8 cellular contexts compared by ENCODE assay signal in genomic region chr14:90828642-90829487, GRCh38. TPM values are rescaled to one million over a fixed set of nuclear protein-coding genes. Genes with fewer than 3 reads are reported as not detected.
DNase-seq lines count a peak whose midpoint lies in the region; ATAC-seq, FAIRE-seq and TF ChIP-seq lines count a peak whose summit lies in the region.

No MANE protein-coding gene starts in this region.

- TF ChIP-seq CTCF in keratinocyte (optimal IDR thresholded peaks at IDR 0.05 in 1 of 3, IDR thresholded peaks at IDR 0.05 in 1 of 3, conservative IDR thresholded peaks at IDR 0.05 in 1 of 3; ENCODE audit: extremely low read depth in 1 of 3, insufficient read depth in 2 of 3, low read length in 3 of 3), result no peak

- H3K27me3 ChIP-seq in keratinocyte (ENCODE audit: control insufficient read depth, extremely low read depth, insufficient read depth, low read length), result no peaks in the 10 kb centered on the region
- H3K27me3 ChIP-seq in stomach smooth muscle (ENCODE audit: control insufficient read depth in 1 of 2, insufficient read depth in 2 of 2, low read length in 2 of 2), result no peaks in the 10 kb centered on the region

- H3K4me1 Mint-ChIP-seq in activated naive CD4-positive, alpha-beta T cell treated with anti-CD3 and anti-CD28 coated beads, Interleukin-2, amount 10 ng/mL, durations not matched to agents 7 days and 5 days, result peaks cover 28% of the 10 kb centered on the region

- dilution Hi-C loops in keratinocyte (cut with MboI; ENCODE audit: extremely low pct_ligation_motif_present, low sequenced_read_pairs), result no loop called here

- H3K4me1 ChIP-seq in keratinocyte (ENCODE audit: control insufficient read depth, extremely low read depth, insufficient read depth, low read length), result peaks cover 8% of the 10 kb centered on the region
- H3K4me1 ChIP-seq in stomach smooth muscle (ENCODE audit: control insufficient read depth, insufficient read depth, low read length), result peaks cover 15% of the 10 kb centered on the region

- H3K9me1 ChIP-seq in keratinocyte (ENCODE audit: control insufficient read depth, extremely low read depth, insufficient read depth, low read length), result no peaks in the 10 kb centered on the region

- H3K36me3 Mint-ChIP-seq in activated naive CD4-positive, alpha-beta T cell treated with anti-CD3 and anti-CD28 coated beads, Interleukin-2, amount 10 ng/mL, durations not matched to agents 7 days and 5 days, result peaks cover 6% of the 10 kb centered on the region

- H3K4me3 ChIP-seq in keratinocyte (ENCODE audit: control insufficient read depth in 2 of 3, extremely low read depth in 1 of 3, insufficient read depth in 2 of 3, low read depth in 1 of 3, low read length in 3 of 3) (peak overlapping the region in 2 of 3 experiments; percentile 8 to 50), stomach smooth muscle (ENCODE audit: low read length in 2 of 2) (peak overlapping the region; percentile 75 to 81)

- CTCF ChIA-PET in activated naive CD4-positive, alpha-beta T cell treated with anti-CD3 and anti-CD28 coated beads, Interleukin-2, amount 10 ng/mL, durations not matched to agents 7 days and 5 days (lab: Charles Lee), result interaction anchor here (1.1 to 1.2 kb wide), 2 partner anchors 69 to 70 kb away, joined by 3 read pairs; no protein-coding TSS in a partner anchor

- H3K27ac ChIP-seq in keratinocyte (ENCODE audit: control insufficient read depth, insufficient read depth, low read length) (no peak overlapping the region), stomach smooth muscle (ENCODE audit: low read length) (peak overlapping the region; percentile 75)

- H3K9me3 ChIP-seq in keratinocyte (ENCODE audit: control insufficient read depth, low read depth, low read length) (no peaks in the 10 kb centered on the region), stomach smooth muscle (ENCODE audit: control insufficient read depth in 2 of 2, low read length in 2 of 2) (peaks cover 0 to 3% of the 10 kb centered on the region in 2 donors)

- peak overlapping the region; percentile 93 for H3K27ac Mint-ChIP-seq in activated naive CD4-positive, alpha-beta T cell treated with anti-CD3 and anti-CD28 coated beads, Interleukin-2, amount 10 ng/mL, durations not matched to agents 7 days and 5 days

- peak overlapping the region; percentile 63 for H3K4me3 Mint-ChIP-seq in activated naive CD4-positive, alpha-beta T cell treated with anti-CD3 and anti-CD28 coated beads, Interleukin-2, amount 10 ng/mL, durations not matched to agents 7 days and 5 days

- H4K20me1 ChIP-seq in keratinocyte (ENCODE audit: control insufficient read depth, extremely low read depth, insufficient read depth, low read length), result no peaks in the 10 kb centered on the region

- H3K4me2 ChIP-seq in keratinocyte (ENCODE audit: control insufficient read depth, extremely low read depth, insufficient read depth, low read depth, low read length), result peak overlapping the region; percentile 90

- ATAC-seq in GM19035 (IDR thresholded peaks at IDR 0.05; ENCODE audit: unreplicated experiment) (peak; percentile 40), HG03520 (IDR thresholded peaks at IDR 0.05; ENCODE audit: unreplicated experiment) (peak; percentile 43), HG03196 (IDR thresholded peaks at IDR 0.05; ENCODE audit: unreplicated experiment) (no peak), GM18873 (IDR thresholded peaks at IDR 0.05; ENCODE audit: low FRiP score, unreplicated experiment) (no peak)

- peaks cover 45% of the 10 kb centered on the region for H3K27me3 Mint-ChIP-seq in activated naive CD4-positive, alpha-beta T cell treated with anti-CD3 and anti-CD28 coated beads, Interleukin-2, amount 10 ng/mL, durations not matched to agents 7 days and 5 days

- H2AFZ ChIP-seq in keratinocyte (ENCODE audit: control insufficient read depth, low read length), result peak overlapping the region; percentile 75

- H3K9ac ChIP-seq in keratinocyte (ENCODE audit: control insufficient read depth, extremely low read depth, insufficient read depth, low read length) (peak overlapping the region; percentile 16), stomach smooth muscle (ENCODE audit: low read length in 2 of 2) (peak overlapping the region; percentile 69 to 85)

- H3K9me3 Mint-ChIP-seq in activated naive CD4-positive, alpha-beta T cell treated with anti-CD3 and anti-CD28 coated beads, Interleukin-2, amount 10 ng/mL, durations not matched to agents 7 days and 5 days, result peaks cover 15% of the 10 kb centered on the region

- peak; percentile 54 for DNase-seq in activated naive CD4-positive, alpha-beta T cell treated with anti-CD3 and anti-CD28 coated beads, Interleukin-2, amount 10 ng/mL, durations not matched to agents 7 days and 5 days
- no peak for DNase-seq in keratinocyte (ENCODE audit: low read depth, low spot score)
- DNase-seq in effector CD4-positive, alpha-beta T cell, result no peak

- no peaks in the 10 kb centered on the region for H3K79me2 ChIP-seq in keratinocyte (ENCODE audit: control insufficient read depth, insufficient read depth, low read length)

- FAIRE-seq in keratinocyte (lab: Jason Lieb, UNC), result no peak

- H3K36me3 ChIP-seq in keratinocyte (ENCODE audit: control insufficient read depth in 2 of 2, extremely low read depth in 1 of 2, insufficient read depth in 2 of 2, low read length in 2 of 2), result no peaks in the 10 kb centered on the region
- no peaks in the 10 kb centered on the region for H3K36me3 ChIP-seq in stomach smooth muscle (ENCODE audit: control insufficient read depth in 2 of 2, insufficient read depth in 2 of 2, low read length in 2 of 2)

RNA-seq across cellular contexts. Expression of gene TTC7B, which starts 12.6 kb away (rescaled TPM):
- polyA plus RNA-seq in keratinocyte, result 15.1 to 42.2 TPM (median 21.4 TPM) in 3 replicates
- 15.9 TPM for polyA plus RNA-seq in keratinocyte (2011; ENCODE audit: low read depth)
- polyA plus RNA-seq in keratinocyte (2011; cell fraction: cytosol; rRNA removed), result 36.9 and 45.8 TPM in 2 replicates
- 22.8 and 32.2 TPM in 2 replicates for polyA plus RNA-seq in keratinocyte (2011; cell fraction: nucleus; rRNA removed)
- polyA plus RNA-seq in keratinocyte (2012; ENCODE audit: low replicate concordance), result 15.3 and 31.8 TPM in 2 replicates
- 53.7 to 71.5 TPM (median 57.7 TPM) in 3 replicates for polyA minus RNA-seq in keratinocyte
- polyA minus RNA-seq in keratinocyte (2011; cell fraction: cytosol; rRNA and poly(A)+ RNA removed), result 68.7 TPM
- 20.9 and 50.6 TPM in 2 replicates for polyA minus RNA-seq in keratinocyte (2011; cell fraction: nucleus; rRNA and poly(A)+ RNA removed)

Comparison
In these comparisons a context has a peak if more than half of its experiments do, and no peak if none do; other contexts are left out.
1. ATAC-seq: peak in GM19035 (single experiment) and HG03520 (single experiment); none in HG03196 (single experiment) and GM18873 (single experiment).